ENCODE assay signal across 23 cellular contexts in the genomic region with DNA sequence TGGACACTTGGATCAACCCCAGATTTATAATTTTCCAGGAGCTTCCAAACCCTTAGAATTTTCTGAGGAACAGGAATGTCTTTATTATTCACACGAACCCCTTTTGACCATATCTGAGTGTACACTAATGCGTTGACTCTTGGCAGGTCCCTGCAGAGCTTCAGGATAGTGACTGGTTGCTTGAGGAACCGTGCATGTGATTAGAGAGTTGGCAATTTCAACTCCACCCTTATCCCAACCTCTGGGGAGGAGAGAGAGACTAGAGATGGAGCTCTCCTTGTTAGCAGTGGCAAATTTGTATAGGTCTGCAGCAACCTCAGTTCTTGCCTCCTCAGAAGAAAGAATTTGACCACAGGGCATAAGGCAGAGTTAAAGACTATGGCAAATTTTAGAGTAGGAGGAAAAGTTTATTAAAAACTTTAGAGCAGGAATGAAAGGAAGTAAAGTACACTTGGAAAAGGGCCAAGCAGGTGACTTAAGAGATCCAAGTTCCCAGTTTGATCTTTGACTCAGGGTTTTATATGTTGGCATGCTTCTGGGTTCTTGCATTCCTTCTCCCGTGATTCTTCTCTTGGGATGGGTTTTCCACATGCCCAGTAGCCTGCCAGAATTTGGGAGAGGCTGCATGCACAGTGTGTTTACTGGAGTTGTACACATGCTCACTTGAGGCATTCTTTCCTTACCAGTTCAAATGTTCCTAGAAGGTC.
"Had no signal": no experiment of that assay in that cellular context is flagged by ENCODE, and none has a peak within 500 bp of the region (broad histone marks: within the 10 kb centered on the region; RNA-seq: fewer than 3 reads in every experiment).

No MANE protein-coding gene starts in this region.

- DNase-seq: IMR-90, Kasumi-1, MV-4-11, NCI-H1048, NCI-H1105, NCI-H1417, NCI-H1436 treated with DMSO at 0.1 percent for 48 hours, NCI-H1694, NCI-H187 treated with DMSO at 0.1 percent for 48 hours, NCI-H2029 treated with DMSO at 0.1 percent for 48 hours, NCI-H2107, NCI-H2227 treated with DMSO at 0.1 percent for 48 hours, NCI-H524 treated with DMSO at 0.1 percent for 48 hours, NCI-H69, NCI-H774, Right ventricle myocardium superior, RPMI8226, SIG-M5 had no signal

- H3K4me3 ChIP-seq: SJSA1, SK-N-MC had no signal

- FAIRE-seq: HepG2, RCC 7860 had no signal

- H3K27ac ChIP-seq: KMS-11, SJSA1, SK-N-MC had no signal

- H3K9me3 ChIP-seq: SJSA1 had no signal

- H3K4me2 ChIP-seq: KMS-11 had no signal

- H3K4me1 ChIP-seq: SJSA1 had no signal

- ATAC-seq: HepG2 had no signal

- H3K9ac ChIP-seq: KMS-11 had no signal

- H3K36me3 ChIP-seq: SJSA1 had no signal
